ENCODE assay signal across 8 cellular contexts in the genomic region with DNA sequence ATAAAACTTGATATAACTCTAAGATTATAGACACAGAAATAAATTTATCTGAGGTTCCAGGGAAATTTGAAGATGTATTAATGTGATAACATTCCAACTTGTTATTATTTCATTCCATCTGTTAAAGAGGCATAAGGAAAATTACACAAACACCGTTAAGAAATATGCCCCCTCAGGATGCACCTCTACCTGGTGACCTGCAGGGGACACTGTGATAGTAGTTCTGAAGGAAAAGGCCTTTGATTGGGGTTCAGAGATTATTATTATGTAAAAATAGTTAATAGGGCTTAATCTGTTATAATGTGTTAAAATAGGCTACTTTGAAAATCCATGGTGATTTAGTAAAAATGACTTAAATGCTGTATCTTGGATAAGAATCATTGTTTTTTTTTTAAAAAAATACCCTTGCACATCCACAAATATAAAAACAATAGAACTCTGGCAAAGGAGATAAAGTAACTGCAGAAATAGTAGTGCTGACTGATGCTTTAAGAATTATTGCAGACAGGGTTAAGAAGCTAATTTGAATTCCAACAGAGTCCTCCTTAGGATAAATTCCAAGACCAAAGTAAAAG. TPM values are rescaled to one million over a fixed set of nuclear protein-coding genes. Genes with fewer than 3 reads are reported as not detected.
A peak's percentile ranks its signal among the peaks of the same experiment; 100 is the strongest.
DNase-seq lines count a peak whose midpoint lies in the region; ATAC-seq, FAIRE-seq and TF ChIP-seq lines count a peak whose summit lies in the region.

No MANE protein-coding gene starts in this region.

- DNase-seq in AG09319 (ENCODE audit: extremely low read depth, low read depth) = no peak
- peak; percentile 44 for DNase-seq in GM10266 (ENCODE audit: extremely low spot score)
- peak; percentile 38 for DNase-seq in Panc1 (ENCODE audit: low read depth, low spot score)
- no peak for DNase-seq in esophagus muscularis mucosa (ENCODE audit: extremely low spot score)
- DNase-seq in small intestine = peak; percentile 26
- DNase-seq in frontal cortex (ENCODE audit: low spot score in 2 of 2) = no peak
- no peak for DNase-seq in NK-92 (lab: John Stamatoyannopoulos, UW; ENCODE audit: unreplicated experiment)

- H3K9me3 ChIP-seq in Panc1 (ENCODE audit: control insufficient read depth, insufficient read depth, low read depth, low read length) (no peaks in the 10 kb centered on the region), esophagus muscularis mucosa (no peaks in the 10 kb centered on the region), small intestine (ENCODE audit: control insufficient read depth, low read depth) (no peaks in the 10 kb centered on the region)

- H3K4me1 ChIP-seq in Panc1 (ENCODE audit: control insufficient read depth, insufficient read depth, low read length) (no peaks in the 10 kb centered on the region), esophagus muscularis mucosa (peaks cover 0 to under 1% (median under 1%) of the 10 kb centered on the region in 4 donors), small intestine (ENCODE audit: control insufficient read depth in 2 of 2, insufficient read depth in 1 of 2, low read depth in 1 of 2, low read length in 1 of 2) (no peaks in the 10 kb centered on the region)

- CTCF ChIA-PET in Panc1 (lab: Charles Lee) = interaction anchor here (0.6 kb wide), 1 partner anchor 60 kb away, joined by 4 read pairs; no protein-coding TSS in a partner anchor

- in situ Hi-C loops in Panc1 (cut with HindIII; ENCODE audit: low pct_unique_long_range_greater_than_20kb, low sequenced_read_pairs) = no loop called here

- POLR2A ChIA-PET in Panc1 (lab: Charles Lee) = no interaction called here

- TF ChIP-seq EP300 in esophagus muscularis mucosa (IDR thresholded peaks at IDR 0.05) = no peak

- H3K4me3 ChIP-seq in Panc1 (ENCODE audit: low read depth in 2 of 2, low read length in 2 of 2) = no peak overlapping the region
- H3K4me3 ChIP-seq in esophagus muscularis mucosa = no peak overlapping the region
- no peak overlapping the region for H3K4me3 ChIP-seq in small intestine (ENCODE audit: low read depth in 1 of 2, low read length in 2 of 2)

- H3K27me3 ChIP-seq in Panc1 (ENCODE audit: control insufficient read depth, insufficient read depth, low read length) (no peaks in the 10 kb centered on the region), esophagus muscularis mucosa (no peaks in the 10 kb centered on the region), small intestine (ENCODE audit: control insufficient read depth in 2 of 2, insufficient read depth in 2 of 2, low read length in 2 of 2) (no peaks in the 10 kb centered on the region)

- TF ChIP-seq CTCF in AG09319 (IDR thresholded peaks at IDR 0.05; ENCODE audit: low read depth, low read length) (peak; percentile 80), GM10266 (IDR thresholded peaks at IDR 0.05; ENCODE audit: control insufficient read depth, insufficient read depth, low read depth, missing control alignments) (peak; percentile 68), Panc1 (IDR thresholded peaks at IDR 0.05) (peak; percentile 85; the same call in 1 of the 2 replicates), esophagus muscularis mucosa (IDR thresholded peaks at IDR 0.05) (peak; percentile 46 to 68 (median 56))

- no TSS peak for BruUV-seq in Panc1 (replicated peaks; lab: Mats Ljungman, UMichigan)

- no peak for TF ChIP-seq POLR2A in esophagus muscularis mucosa (IDR thresholded peaks at IDR 0.05; ENCODE audit: low read depth)

- H3K27ac ChIP-seq in Panc1 (ENCODE audit: low read length) (no peak overlapping the region), esophagus muscularis mucosa (replicated peaks in 1 of 4) (no peak overlapping the region), small intestine (ENCODE audit: low read depth in 1 of 2, low read length in 1 of 2) (no peak overlapping the region)

- intact Hi-C loops in Panc1 (cut with micrococcal nuclease; ENCODE audit: unreplicated experiment) (loop anchor here (2.0 kb wide), 1 partner anchor 150 kb away; no protein-coding TSS in a partner anchor), esophagus muscularis mucosa (cut with DNase I) (loop anchor here (5.0 kb wide), 1 partner anchor 46 kb away; a partner anchor contains a TSS)

- H3K36me3 ChIP-seq in Panc1 (ENCODE audit: control insufficient read depth, insufficient read depth, low read length) (no peaks in the 10 kb centered on the region), esophagus muscularis mucosa (no peaks in the 10 kb centered on the region), small intestine (ENCODE audit: control insufficient read depth in 2 of 2, insufficient read depth in 2 of 2, low read length in 2 of 2) (no peaks in the 10 kb centered on the region)

- ATAC-seq in HG02852 (IDR thresholded peaks at IDR 0.05; ENCODE audit: unreplicated experiment) (peak; percentile 75), Panc1 (peak; percentile 74; the same call in 1 of the 2 replicates)

- 7% methylated on average over 1 of the region's 1 CpG for WGBS in esophagus muscularis mucosa
- 0 to 2% (median 0%) methylated on average over 1 of the region's 1 CpG for WGBS in small intestine, 3 donors

- peak; percentile 87 for FAIRE-seq in small intestine (lab: Jason Lieb, UNC)
- no peak for FAIRE-seq in frontal cortex (lab: Jason Lieb, UNC)

RNA-seq across cellular contexts. Expression of a gene that starts 6.1 kb away (rescaled TPM):
- total RNA-seq in Panc1 (2021; ENCODE audit: unreplicated experiment) = 8.3 TPM
- polyA plus RNA-seq in Panc1 (2012; ENCODE audit: insufficient read length) = 4.7 TPM
- total RNA-seq in esophagus muscularis mucosa = 10 to 100 TPM in 3 of 4 donors, 1 to 10 TPM in 1; 9.3 to 13.5 (median 10.8) TPM
- polyA plus RNA-seq in small intestine = 1 to 10 TPM; 3.4 to 6.7 (median 3.5) TPM
- total RNA-seq in frontal cortex = 5.3 TPM

RNA-seq across cellular contexts. Expression of a gene that starts 35.1 kb away (rescaled TPM):
- total RNA-seq in Panc1 (2021; ENCODE audit: unreplicated experiment) = 50.8 TPM
- 54.7 TPM for polyA plus RNA-seq in Panc1 (2012; ENCODE audit: insufficient read length)
- total RNA-seq in esophagus muscularis mucosa = 10 to 100 TPM; 15.7 to 30.3 (median 22.3) TPM
- 10 to 100 TPM; 29.5 to 43.8 (median 31.3) TPM for polyA plus RNA-seq in small intestine
- total RNA-seq in frontal cortex = 35.9 TPM

RNA-seq across cellular contexts. Expression of a gene that starts 35.3 kb away (rescaled TPM):
- total RNA-seq in Panc1 (2021; ENCODE audit: unreplicated experiment) (9.3 TPM), esophagus muscularis mucosa (10 to 100 TPM in 3 of 4 donors, 1 to 10 TPM in 1; 7.8 to 15.9 (median 12.3) TPM), frontal cortex (22.8 TPM)
- polyA plus RNA-seq in Panc1 (2012; ENCODE audit: insufficient read length) = 2.4 TPM
- 1 to 10 TPM; 4.9 to 6.9 (median 6.3) TPM for polyA plus RNA-seq in small intestine

RNA-seq across cellular contexts. Expression of a gene that starts 44.9 kb away (rescaled TPM):
- total RNA-seq in Panc1 (2021; ENCODE audit: unreplicated experiment) (15.1 TPM), esophagus muscularis mucosa (1 to 10 TPM; 3.7 to 7.5 (median 5.4) TPM), frontal cortex (not detected)
- polyA plus RNA-seq in Panc1 (2012; ENCODE audit: insufficient read length) = 7.6 TPM
- 10 to 100 TPM; 17.0 to 22.4 (median 20.3) TPM for polyA plus RNA-seq in small intestine

Comparison
In these comparisons a context has a peak if more than half of its experiments do, and no peak if none do; other contexts are left out.
1. DNase-seq: peak in GM10266 (single experiment), Panc1 (single experiment) and small intestine (single experiment); none in AG09319 (single experiment), esophagus muscularis mucosa (single experiment), frontal cortex (0 of 2) and NK-92 (single experiment).
2. Peak in every context shown above with its lines, with median percentiles within 50 percentile points of each other: CTCF ChIP-seq.